In the genomic region with DNA sequence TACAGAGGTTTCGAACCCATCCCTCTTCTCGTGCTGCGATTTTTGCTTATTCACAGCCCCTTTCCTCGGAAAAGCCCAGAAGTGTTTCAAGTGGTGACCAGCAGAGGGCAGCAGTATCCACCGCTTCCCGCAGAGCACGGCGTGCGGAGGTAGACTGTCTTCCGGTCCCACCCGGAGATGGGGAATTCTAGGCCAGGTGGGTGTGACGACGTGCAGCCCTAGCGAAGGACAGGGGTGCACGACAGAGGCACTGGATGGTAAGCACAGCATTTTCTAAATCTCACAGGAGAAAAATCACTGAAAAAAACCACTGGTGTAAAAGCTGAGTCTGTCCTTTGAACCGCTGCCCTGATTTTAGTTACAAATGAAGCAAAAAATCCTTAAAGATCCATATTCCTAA, we compare ENCODE assay signal across 1 cellular context.
TF ChIP-seq lines count a peak whose summit lies in the region.

No MANE protein-coding gene starts in this region.

TF ChIP-seq in HepG2, 621 proteins besides CTCF, POLR2A, EP300 and RAD21 (continued from another document and continues in another):
- TF ChIP-seq, protein P1, sequence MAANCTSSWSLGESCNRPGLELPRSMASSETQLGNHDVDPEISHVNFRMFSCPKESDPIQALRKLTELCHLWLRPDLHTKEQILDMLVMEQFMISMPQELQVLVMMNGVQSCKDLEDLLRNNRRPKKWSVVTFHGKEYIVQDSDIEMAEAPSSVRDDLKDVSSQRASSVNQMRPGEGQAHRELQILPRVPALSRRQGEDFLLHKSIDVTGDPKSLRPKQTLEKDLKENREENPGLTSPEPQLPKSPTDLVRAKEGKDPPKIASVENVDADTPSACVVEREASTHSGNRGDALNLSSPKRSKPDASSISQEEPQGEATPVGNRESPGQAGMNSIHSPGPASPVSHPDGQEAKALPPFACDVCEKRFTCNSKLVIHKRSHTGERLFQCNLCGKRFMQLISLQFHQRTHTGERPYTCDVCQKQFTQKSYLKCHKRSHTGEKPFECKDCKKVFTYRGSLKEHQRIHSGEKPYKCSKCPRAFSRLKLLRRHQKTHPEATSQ (CRISPR knock-in tag; IDR thresholded peaks at IDR 0.05; ENCODE audit: borderline replicate concordance): no peak
- TF ChIP-seq, protein P2, sequence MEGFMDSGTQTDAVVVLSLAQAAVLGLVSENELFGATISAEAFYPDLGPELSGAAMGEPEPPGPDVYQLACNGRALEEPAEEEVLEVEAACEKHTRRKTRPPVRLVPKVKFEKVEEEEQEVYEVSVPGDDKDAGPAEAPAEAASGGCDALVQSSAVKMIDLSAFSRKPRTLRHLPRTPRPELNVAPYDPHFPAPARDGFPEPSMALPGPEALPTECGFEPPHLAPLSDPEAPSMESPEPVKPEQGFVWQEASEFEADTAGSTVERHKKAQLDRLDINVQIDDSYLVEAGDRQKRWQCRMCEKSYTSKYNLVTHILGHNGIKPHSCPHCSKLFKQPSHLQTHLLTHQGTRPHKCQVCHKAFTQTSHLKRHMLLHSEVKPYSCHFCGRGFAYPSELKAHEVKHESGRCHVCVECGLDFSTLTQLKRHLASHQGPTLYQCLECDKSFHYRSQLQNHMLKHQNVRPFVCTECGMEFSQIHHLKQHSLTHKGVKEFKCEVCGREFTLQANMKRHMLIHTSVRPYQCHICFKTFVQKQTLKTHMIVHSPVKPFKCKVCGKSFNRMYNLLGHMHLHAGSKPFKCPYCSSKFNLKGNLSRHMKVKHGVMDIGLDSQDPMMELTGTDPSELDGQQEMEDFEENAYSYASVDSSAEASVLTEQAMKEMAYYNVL (CRISPR knock-in tag; IDR thresholded peaks at IDR 0.05; ENCODE audit: borderline replicate concordance): no peak; the same call in 1 of the 2 replicates
- TF ChIP-seq KLF13 (CRISPR knock-in tag; IDR thresholded peaks at IDR 0.05) (no peak), ZNF224 (CRISPR knock-in tag; IDR thresholded peaks at IDR 0.05) (no peak), ISX (CRISPR knock-in tag; conservative IDR thresholded peaks at IDR 0.05) (no peak), ASH2L (IDR thresholded peaks at IDR 0.05; ENCODE audit: insufficient read length, low read depth, low read length) (no peak), RBM22 (optimal IDR thresholded peaks at IDR 0.05; ENCODE audit: low read length) (no peak), MZF1 (CRISPR knock-in tag; IDR thresholded peaks at IDR 0.05; ENCODE audit: borderline replicate concordance) (no peak), PHF8 (CRISPR knock-in tag; IDR thresholded peaks at IDR 0.05) (no peak), ZNF205 (CRISPR knock-in tag; IDR thresholded peaks at IDR 0.05) (no peak), IRF2 (CRISPR knock-in tag; IDR thresholded peaks at IDR 0.05) (no peak), PHB2 (IDR thresholded peaks at IDR 0.05; ENCODE audit: partially characterized antibody) (no peak), TSC22D2 (CRISPR knock-in tag; IDR thresholded peaks at IDR 0.05; ENCODE audit: borderline replicate concordance) (peak; percentile 56; the same call in 1 of the 2 replicates), ZNF10 (CRISPR knock-in tag; IDR thresholded peaks at IDR 0.05; ENCODE audit: borderline replicate concordance, low read depth) (no peak), ZEB1 (IDR thresholded peaks at IDR 0.05; ENCODE audit: insufficient replicate concordance, low read depth) (peak; percentile 27), FOXA3 (CRISPR knock-in tag; IDR thresholded peaks at IDR 0.05) (no peak), PTBP1 (IDR thresholded peaks at IDR 0.05; ENCODE audit: low read depth, low read length, poor library complexity, severe bottlenecking) (no peak), RXRB (CRISPR knock-in tag; IDR thresholded peaks at IDR 0.05; ENCODE audit: borderline replicate concordance) (peak; percentile 56; the same call in 1 of the 2 replicates), ZNF761 (CRISPR knock-in tag; conservative IDR thresholded peaks at IDR 0.05) (no peak), NR3C1 (CRISPR knock-in tag; IDR thresholded peaks at IDR 0.05) (no peak), NFYB (CRISPR knock-in tag; IDR thresholded peaks at IDR 0.05) (no peak), LCORL (IDR thresholded peaks at IDR 0.05) (no peak), LCORL (CRISPR knock-in tag; IDR thresholded peaks at IDR 0.05) (no peak), ZNF724P (CRISPR knock-in tag; IDR thresholded peaks at IDR 0.05; ENCODE audit: borderline replicate concordance) (no peak), AHR (CRISPR knock-in tag; IDR thresholded peaks at IDR 0.05) (no peak), NFYC (CRISPR knock-in tag; IDR thresholded peaks at IDR 0.05) (no peak), ZZZ3 (CRISPR knock-in tag; IDR thresholded peaks at IDR 0.05; ENCODE audit: borderline replicate concordance) (no peak), HMG20A (CRISPR knock-in tag; IDR thresholded peaks at IDR 0.05; ENCODE audit: borderline replicate concordance) (no peak), CAMTA2 (CRISPR knock-in tag; IDR thresholded peaks at IDR 0.05; ENCODE audit: borderline replicate concordance) (no peak; the same call in 1 of the 2 replicates), ZFP36 (IDR thresholded peaks at IDR 0.05; ENCODE audit: borderline replicate concordance, low read depth, low read length, partially characterized antibody) (no peak), ELF3 (CRISPR knock-in tag; IDR thresholded peaks at IDR 0.05) (peak; percentile 40; the same call in 1 of the 2 replicates), MED1 (CRISPR knock-in tag; IDR thresholded peaks at IDR 0.05) (0 out of 2 replicates have a peak, but pooled peaks have one; percentile 24), TMF1 (CRISPR knock-in tag; IDR thresholded peaks at IDR 0.05; ENCODE audit: low read depth) (no peak), HOXA7 (CRISPR knock-in tag; IDR thresholded peaks at IDR 0.05) (no peak), SNRNP70 (IDR thresholded peaks at IDR 0.05; ENCODE audit: low read depth, low read length) (no peak)
- TF ChIP-seq, protein P3, sequence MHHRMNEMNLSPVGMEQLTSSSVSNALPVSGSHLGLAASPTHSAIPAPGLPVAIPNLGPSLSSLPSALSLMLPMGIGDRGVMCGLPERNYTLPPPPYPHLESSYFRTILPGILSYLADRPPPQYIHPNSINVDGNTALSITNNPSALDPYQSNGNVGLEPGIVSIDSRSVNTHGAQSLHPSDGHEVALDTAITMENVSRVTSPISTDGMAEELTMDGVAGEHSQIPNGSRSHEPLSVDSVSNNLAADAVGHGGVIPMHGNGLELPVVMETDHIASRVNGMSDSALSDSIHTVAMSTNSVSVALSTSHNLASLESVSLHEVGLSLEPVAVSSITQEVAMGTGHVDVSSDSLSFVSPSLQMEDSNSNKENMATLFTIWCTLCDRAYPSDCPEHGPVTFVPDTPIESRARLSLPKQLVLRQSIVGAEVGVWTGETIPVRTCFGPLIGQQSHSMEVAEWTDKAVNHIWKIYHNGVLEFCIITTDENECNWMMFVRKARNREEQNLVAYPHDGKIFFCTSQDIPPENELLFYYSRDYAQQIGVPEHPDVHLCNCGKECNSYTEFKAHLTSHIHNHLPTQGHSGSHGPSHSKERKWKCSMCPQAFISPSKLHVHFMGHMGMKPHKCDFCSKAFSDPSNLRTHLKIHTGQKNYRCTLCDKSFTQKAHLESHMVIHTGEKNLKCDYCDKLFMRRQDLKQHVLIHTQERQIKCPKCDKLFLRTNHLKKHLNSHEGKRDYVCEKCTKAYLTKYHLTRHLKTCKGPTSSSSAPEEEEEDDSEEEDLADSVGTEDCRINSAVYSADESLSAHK (CRISPR knock-in tag; IDR thresholded peaks at IDR 0.05; ENCODE audit: borderline replicate concordance): no peak
- TF ChIP-seq, protein P4, sequence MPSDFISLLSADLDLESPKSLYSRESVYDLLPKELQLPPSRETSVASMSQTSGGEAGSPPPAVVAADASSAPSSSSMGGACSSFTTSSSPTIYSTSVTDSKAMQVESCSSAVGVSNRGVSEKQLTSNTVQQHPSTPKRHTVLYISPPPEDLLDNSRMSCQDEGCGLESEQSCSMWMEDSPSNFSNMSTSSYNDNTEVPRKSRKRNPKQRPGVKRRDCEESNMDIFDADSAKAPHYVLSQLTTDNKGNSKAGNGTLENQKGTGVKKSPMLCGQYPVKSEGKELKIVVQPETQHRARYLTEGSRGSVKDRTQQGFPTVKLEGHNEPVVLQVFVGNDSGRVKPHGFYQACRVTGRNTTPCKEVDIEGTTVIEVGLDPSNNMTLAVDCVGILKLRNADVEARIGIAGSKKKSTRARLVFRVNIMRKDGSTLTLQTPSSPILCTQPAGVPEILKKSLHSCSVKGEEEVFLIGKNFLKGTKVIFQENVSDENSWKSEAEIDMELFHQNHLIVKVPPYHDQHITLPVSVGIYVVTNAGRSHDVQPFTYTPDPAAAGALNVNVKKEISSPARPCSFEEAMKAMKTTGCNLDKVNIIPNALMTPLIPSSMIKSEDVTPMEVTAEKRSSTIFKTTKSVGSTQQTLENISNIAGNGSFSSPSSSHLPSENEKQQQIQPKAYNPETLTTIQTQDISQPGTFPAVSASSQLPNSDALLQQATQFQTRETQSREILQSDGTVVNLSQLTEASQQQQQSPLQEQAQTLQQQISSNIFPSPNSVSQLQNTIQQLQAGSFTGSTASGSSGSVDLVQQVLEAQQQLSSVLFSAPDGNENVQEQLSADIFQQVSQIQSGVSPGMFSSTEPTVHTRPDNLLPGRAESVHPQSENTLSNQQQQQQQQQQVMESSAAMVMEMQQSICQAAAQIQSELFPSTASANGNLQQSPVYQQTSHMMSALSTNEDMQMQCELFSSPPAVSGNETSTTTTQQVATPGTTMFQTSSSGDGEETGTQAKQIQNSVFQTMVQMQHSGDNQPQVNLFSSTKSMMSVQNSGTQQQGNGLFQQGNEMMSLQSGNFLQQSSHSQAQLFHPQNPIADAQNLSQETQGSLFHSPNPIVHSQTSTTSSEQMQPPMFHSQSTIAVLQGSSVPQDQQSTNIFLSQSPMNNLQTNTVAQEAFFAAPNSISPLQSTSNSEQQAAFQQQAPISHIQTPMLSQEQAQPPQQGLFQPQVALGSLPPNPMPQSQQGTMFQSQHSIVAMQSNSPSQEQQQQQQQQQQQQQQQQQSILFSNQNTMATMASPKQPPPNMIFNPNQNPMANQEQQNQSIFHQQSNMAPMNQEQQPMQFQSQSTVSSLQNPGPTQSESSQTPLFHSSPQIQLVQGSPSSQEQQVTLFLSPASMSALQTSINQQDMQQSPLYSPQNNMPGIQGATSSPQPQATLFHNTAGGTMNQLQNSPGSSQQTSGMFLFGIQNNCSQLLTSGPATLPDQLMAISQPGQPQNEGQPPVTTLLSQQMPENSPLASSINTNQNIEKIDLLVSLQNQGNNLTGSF (CRISPR knock-in tag; IDR thresholded peaks at IDR 0.05): no peak
- TF ChIP-seq, protein P5, sequence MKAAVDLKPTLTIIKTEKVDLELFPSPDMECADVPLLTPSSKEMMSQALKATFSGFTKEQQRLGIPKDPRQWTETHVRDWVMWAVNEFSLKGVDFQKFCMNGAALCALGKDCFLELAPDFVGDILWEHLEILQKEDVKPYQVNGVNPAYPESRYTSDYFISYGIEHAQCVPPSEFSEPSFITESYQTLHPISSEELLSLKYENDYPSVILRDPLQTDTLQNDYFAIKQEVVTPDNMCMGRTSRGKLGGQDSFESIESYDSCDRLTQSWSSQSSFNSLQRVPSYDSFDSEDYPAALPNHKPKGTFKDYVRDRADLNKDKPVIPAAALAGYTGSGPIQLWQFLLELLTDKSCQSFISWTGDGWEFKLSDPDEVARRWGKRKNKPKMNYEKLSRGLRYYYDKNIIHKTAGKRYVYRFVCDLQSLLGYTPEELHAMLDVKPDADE (CRISPR knock-in tag; IDR thresholded peaks at IDR 0.05): no peak
- TF ChIP-seq, protein P6, sequence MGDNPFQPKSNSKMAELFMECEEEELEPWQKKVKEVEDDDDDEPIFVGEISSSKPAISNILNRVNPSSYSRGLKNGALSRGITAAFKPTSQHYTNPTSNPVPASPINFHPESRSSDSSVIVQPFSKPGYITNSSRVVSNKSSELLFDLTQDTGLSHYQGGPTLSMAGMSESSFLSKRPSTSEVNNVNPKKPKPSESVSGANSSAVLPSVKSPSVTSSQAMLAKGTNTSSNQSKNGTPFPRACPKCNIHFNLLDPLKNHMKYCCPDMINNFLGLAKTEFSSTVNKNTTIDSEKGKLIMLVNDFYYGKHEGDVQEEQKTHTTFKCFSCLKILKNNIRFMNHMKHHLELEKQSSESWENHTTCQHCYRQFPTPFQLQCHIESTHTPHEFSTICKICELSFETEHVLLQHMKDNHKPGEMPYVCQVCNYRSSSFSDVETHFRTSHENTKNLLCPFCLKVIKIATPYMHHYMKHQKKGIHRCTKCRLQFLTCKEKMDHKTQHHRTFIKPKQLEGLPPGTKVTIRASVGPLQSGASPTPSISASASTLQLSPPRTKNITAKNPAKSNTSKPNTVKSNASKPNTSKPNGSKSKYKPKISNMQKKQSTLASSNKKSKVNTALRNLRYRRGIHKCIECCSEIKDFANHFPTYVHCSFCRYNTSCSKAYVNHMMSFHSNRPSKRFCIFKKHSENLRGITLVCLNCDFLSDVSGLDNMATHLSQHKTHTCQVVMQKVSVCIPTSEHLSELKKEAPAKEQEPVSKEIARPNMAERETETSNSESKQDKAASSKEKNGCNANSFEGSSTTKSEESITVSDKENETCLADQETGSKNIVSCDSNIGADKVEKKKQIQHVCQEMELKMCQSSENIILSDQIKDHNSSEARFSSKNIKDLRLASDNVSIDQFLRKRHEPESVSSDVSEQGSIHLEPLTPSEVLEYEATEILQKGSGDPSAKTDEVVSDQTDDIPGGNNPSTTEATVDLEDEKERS (CRISPR knock-in tag; IDR thresholded peaks at IDR 0.05): no peak
- TF ChIP-seq, protein P7, sequence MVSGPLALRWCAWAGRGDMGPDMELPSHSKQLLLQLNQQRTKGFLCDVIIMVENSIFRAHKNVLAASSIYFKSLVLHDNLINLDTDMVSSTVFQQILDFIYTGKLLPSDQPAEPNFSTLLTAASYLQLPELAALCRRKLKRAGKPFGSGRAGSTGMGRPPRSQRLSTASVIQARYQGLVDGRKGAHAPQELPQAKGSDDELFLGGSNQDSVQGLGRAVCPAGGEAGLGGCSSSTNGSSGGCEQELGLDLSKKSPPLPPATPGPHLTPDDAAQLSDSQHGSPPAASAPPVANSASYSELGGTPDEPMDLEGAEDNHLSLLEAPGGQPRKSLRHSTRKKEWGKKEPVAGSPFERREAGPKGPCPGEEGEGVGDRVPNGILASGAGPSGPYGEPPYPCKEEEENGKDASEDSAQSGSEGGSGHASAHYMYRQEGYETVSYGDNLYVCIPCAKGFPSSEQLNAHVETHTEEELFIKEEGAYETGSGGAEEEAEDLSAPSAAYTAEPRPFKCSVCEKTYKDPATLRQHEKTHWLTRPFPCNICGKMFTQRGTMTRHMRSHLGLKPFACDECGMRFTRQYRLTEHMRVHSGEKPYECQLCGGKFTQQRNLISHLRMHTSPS (CRISPR knock-in tag; IDR thresholded peaks at IDR 0.05; ENCODE audit: low read depth): no peak
- TF ChIP-seq, protein P8, sequence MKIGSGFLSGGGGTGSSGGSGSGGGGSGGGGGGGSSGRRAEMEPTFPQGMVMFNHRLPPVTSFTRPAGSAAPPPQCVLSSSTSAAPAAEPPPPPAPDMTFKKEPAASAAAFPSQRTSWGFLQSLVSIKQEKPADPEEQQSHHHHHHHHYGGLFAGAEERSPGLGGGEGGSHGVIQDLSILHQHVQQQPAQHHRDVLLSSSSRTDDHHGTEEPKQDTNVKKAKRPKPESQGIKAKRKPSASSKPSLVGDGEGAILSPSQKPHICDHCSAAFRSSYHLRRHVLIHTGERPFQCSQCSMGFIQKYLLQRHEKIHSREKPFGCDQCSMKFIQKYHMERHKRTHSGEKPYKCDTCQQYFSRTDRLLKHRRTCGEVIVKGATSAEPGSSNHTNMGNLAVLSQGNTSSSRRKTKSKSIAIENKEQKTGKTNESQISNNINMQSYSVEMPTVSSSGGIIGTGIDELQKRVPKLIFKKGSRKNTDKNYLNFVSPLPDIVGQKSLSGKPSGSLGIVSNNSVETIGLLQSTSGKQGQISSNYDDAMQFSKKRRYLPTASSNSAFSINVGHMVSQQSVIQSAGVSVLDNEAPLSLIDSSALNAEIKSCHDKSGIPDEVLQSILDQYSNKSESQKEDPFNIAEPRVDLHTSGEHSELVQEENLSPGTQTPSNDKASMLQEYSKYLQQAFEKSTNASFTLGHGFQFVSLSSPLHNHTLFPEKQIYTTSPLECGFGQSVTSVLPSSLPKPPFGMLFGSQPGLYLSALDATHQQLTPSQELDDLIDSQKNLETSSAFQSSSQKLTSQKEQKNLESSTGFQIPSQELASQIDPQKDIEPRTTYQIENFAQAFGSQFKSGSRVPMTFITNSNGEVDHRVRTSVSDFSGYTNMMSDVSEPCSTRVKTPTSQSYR (CRISPR knock-in tag; IDR thresholded peaks at IDR 0.05; ENCODE audit: borderline replicate concordance): no peak
